In the genomic region with DNA sequence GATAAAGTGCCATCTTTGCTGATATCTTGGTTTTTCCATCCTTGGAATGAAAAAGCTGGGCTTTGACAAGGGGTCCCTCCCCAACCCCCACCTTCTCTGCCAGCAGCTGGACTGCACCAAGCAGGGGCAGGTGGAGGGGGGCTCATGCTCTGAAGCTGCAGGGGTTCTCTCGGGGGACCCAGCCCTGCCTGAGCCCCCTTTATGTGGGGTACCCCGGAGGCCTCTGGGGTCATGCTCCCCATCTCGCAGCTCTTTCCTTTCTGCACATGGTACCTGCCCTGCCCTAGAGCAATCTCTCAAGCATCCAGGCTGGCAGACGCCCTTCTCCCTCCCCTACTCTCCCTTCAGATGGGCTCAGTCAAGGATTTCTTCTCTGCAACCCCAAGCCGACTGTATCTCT, we compare ENCODE assay signal across 17 cellular contexts.
"Had no signal": no experiment of that assay in that cellular context is flagged by ENCODE, and none has a peak within 500 bp of the region (broad histone marks: within the 10 kb centered on the region; RNA-seq: fewer than 3 reads in every experiment).

No MANE protein-coding gene starts in this region.

- H3K27me3 ChIP-seq: heart left ventricle, sigmoid colon, testis, tibial nerve had no signal

- H3K4me3 ChIP-seq: heart left ventricle, sigmoid colon, skin epidermis, testis, tibial nerve had no signal

- H3K36me3 ChIP-seq: heart left ventricle, sigmoid colon, tibial nerve had no signal

- H3K9me3 ChIP-seq: heart left ventricle, sigmoid colon, testis had no signal

- DNase-seq: effector memory CD4-positive, alpha-beta T cell; heart left ventricle; hippocampal formation; kidney glomerular epithelial cell; naive thymus-derived CD8-positive, alpha-beta T cell; posterior cingulate gyrus; sigmoid colon; stimulated activated CD4-positive, alpha-beta T cell treated with anti-CD3 and anti-CD28 coated beads, Interleukin-2, amount 100 ng/mL, for 24 hours; stimulated activated CD4-positive, alpha-beta T cell treated with anti-CD3 and anti-CD28 coated beads, Interleukin-4, amount 100 ng/mL, for 4 hours; stimulated activated naive B cell treated with anti-CD40 and anti-IgM and Interleukin-4, amounts not matched to agents 10 μg/mL and 1 μg/mL and 100 μg/mL, for 72 hours; stimulated activated naive CD8-positive, alpha-beta T cell treated with anti-CD3 and anti-CD28 coated beads, Interleukin-15, amount 100 ng/mL, for 72 hours; testis had no signal

- FAIRE-seq: endometrium, frontal cortex had no signal

- ATAC-seq: esophagus mucosa; heart left ventricle; naive thymus-derived CD8-positive, alpha-beta T cell; stimulated activated naive B cell treated with anti-CD40 and anti-IgM and Interleukin-4, amounts not matched to agents 10 μg/mL and 1 μg/mL and 100 μg/mL, for 72 hours; stimulated activated naive CD8-positive, alpha-beta T cell treated with anti-CD3 and anti-CD28 coated beads, Interleukin-15, amount 100 ng/mL, for 72 hours had no signal

- H3K27ac ChIP-seq: heart left ventricle, sigmoid colon, skin epidermis, testis, tibial nerve had no signal
